9 cellular contexts compared by ENCODE assay signal in genomic region chr1:207811920-207812720, GRCh38.
DNase-seq lines count a peak whose midpoint lies in the region; ATAC-seq, FAIRE-seq and TF ChIP-seq lines count a peak whose summit lies in the region.
"Had no signal": no experiment of that assay in that cellular context is flagged by ENCODE, and none has a peak within 500 bp of the region (broad histone marks: within the 10 kb centered on the region; RNA-seq: fewer than 3 reads in every experiment).

No MANE protein-coding gene starts in this region.

- H3K23me2 ChIP-seq in H1 (ENCODE audit: low read depth, low read length): no peaks in the 10 kb centered on the region

- no peaks in the 10 kb centered on the region for H3K27me3 ChIP-seq in H1 (replicated peaks in 1 of 4; ENCODE audit: control insufficient read depth in 3 of 4, extremely low read depth in 1 of 4, insufficient read depth in 3 of 4, low read length in 3 of 4)

- TF ChIP-seq RAD21 in H1 (IDR thresholded peaks at IDR 0.05 in 1 of 2, conservative IDR thresholded peaks at IDR 0.05 in 1 of 2; ENCODE audit: low read depth in 2 of 2, low read length in 2 of 2): peak; percentile 43 to 57

- no peak overlapping the region for H3K18ac ChIP-seq in H1 (ENCODE audit: extremely low read depth, low read length)

- H2BK120ac ChIP-seq in H1 (replicated peaks; ENCODE audit: low read depth, low read length): no peak overlapping the region

- ATAC-seq in GM18520 (IDR thresholded peaks at IDR 0.05; ENCODE audit: unreplicated experiment): no peak
- ATAC-seq in HG03342 (IDR thresholded peaks at IDR 0.05; ENCODE audit: unreplicated experiment): no peak

- peak overlapping the region; percentile 1; the same call in 1 of the 2 replicates for H2BK12ac ChIP-seq in H1 (ENCODE audit: low read depth, low read length)

- H2BK20ac ChIP-seq in H1 (ENCODE audit: low read length): no peak overlapping the region

- H3K4ac ChIP-seq in H1 (replicated peaks; ENCODE audit: insufficient read length, low read depth, low read length): peak overlapping the region; percentile 63

- FAIRE-seq in H1 (lab: Jason Lieb, UNC): no peak

- H3K4me2 ChIP-seq in OCI-LY7 (ENCODE audit: low read length) (no peak overlapping the region), H1 (ENCODE audit: insufficient read depth in 1 of 2, low read depth in 2 of 2, low read length in 2 of 2) (no peak overlapping the region)

- no peak overlapping the region for H3K56ac ChIP-seq in H1 (replicated peaks; ENCODE audit: insufficient read length, low read depth, low read length)

- TF ChIP-seq POLR2A in H1 (IDR thresholded peaks at IDR 0.05; ENCODE audit: control extremely low read depth in 1 of 2, low read depth in 2 of 2, low read length in 2 of 2): no peak

- DNase-seq in OCI-LY7 (ENCODE audit: low spot score) (no peak), H1 (ENCODE audit: low read depth in 1 of 2, low spot score in 2 of 2) (peak in 1 of 2 experiments; percentile 57), myocyte (ENCODE audit: low read depth) (peak; percentile 44), NOMO-1 treated with dmso at 0.1 percent for 144 hours (lab: John Stamatoyannopoulos, UW; ENCODE audit: unreplicated experiment) (no peak), NCI-H1092 treated with DMSO at 0.1 percent for 48 hours (lab: John Stamatoyannopoulos, UW) (no peak)
- DNase-seq: activated B cell treated with CpG ODN at 0.5 μM for 24 hours had no signal

- no peak overlapping the region for H4K5ac ChIP-seq in H1 (ENCODE audit: insufficient read length, low read depth, low read length)

- H3K79me2 ChIP-seq in OCI-LY7 (ENCODE audit: insufficient read depth, low read depth, low read length) (no peaks in the 10 kb centered on the region), H1 (ENCODE audit: control insufficient read depth in 1 of 2, insufficient read depth in 2 of 2, low read length in 2 of 2) (no peaks in the 10 kb centered on the region)

- no peaks in the 10 kb centered on the region for H3K79me1 ChIP-seq in H1 (ENCODE audit: low read depth, low read length)

- POLR2A ChIA-PET in OCI-LY7 (lab: Charles Lee) (interaction anchor here (0.7 to 1.4 kb wide), 4 partner anchors 11 to 60 kb away, joined by 3 to 8 read pairs (median 3); no protein-coding TSS in a partner anchor), H1 (lab: Charles Lee; ENCODE audit: partially characterized antibody) (interaction anchor here (0.7 kb wide), 1 partner anchor 12 kb away, joined by 3 read pairs; no protein-coding TSS in a partner anchor)

- no TSS peak for BruUV-seq in OCI-LY7 (replicated peaks; lab: Mats Ljungman, UMichigan)

- H4K8ac ChIP-seq in H1 (ENCODE audit: extremely low read depth, insufficient read depth, low read length): peak overlapping the region; percentile 88; the same call in 1 of the 2 replicates

- H3K27ac ChIP-seq in OCI-LY7 (ENCODE audit: low read depth, low read length, poor library complexity, severe bottlenecking) (no peak overlapping the region), H1 (ENCODE audit: low read depth, low read length) (no peak overlapping the region)

- H3K14ac ChIP-seq in H1 (ENCODE audit: insufficient read length): no peak overlapping the region

- H2BK15ac ChIP-seq in H1 (ENCODE audit: low read length): no peak overlapping the region; the same call in 1 of the 2 replicates

- no peak for TF ChIP-seq EP300 in H1 (IDR thresholded peaks at IDR 0.05; ENCODE audit: borderline replicate concordance in 1 of 2, low read depth in 2 of 2, low read length in 2 of 2)

- CTCF ChIA-PET in OCI-LY7 (lab: Charles Lee; ENCODE audit: unreplicated experiment) (interaction anchor here (0.7 to 1.4 kb wide), 6 partner anchors 10 to 64 kb away, joined by 3 to 5 read pairs (median 4); no protein-coding TSS in a partner anchor), H1 (lab: Charles Lee; ENCODE audit: partially characterized antibody) (interaction anchor here (0.6 to 4.1 kb wide), 31 partner anchors 8 to 328 kb away, joined by 3 to 54 read pairs (median 4); no protein-coding TSS in a partner anchor)

- H3K4me1 ChIP-seq in OCI-LY7 (ENCODE audit: insufficient read depth, low read length, poor library complexity, severe bottlenecking): peaks cover 13% of the 10 kb centered on the region
- no peaks in the 10 kb centered on the region; a peak in 1 of 7 replicates for H3K4me1 ChIP-seq in H1 (replicated peaks in 1 of 4; ENCODE audit: control insufficient read depth in 3 of 4, insufficient read depth in 4 of 4, low read length in 3 of 4)

- no peaks in the 10 kb centered on the region for H3K9me2 ChIP-seq in OCI-LY7 (ENCODE audit: insufficient read depth, low read length)

- H3K9me3 ChIP-seq in OCI-LY7 (ENCODE audit: low read length): no peaks in the 10 kb centered on the region
- H3K9me3 ChIP-seq in H1 (ENCODE audit: insufficient read depth in 2 of 2, low read depth in 1 of 2, low read length in 1 of 2): no peaks in the 10 kb centered on the region

- H3K9ac ChIP-seq in H1 (replicated peaks in 1 of 4; ENCODE audit: extremely low read depth in 1 of 4, low read depth in 3 of 4, low read length in 3 of 4): no peak overlapping the region

- H3K4me3 ChIP-seq in OCI-LY7 (ENCODE audit: low read depth, low read length, poor library complexity, severe bottlenecking) (no peak overlapping the region), H1 (ENCODE audit: extremely low read depth in 1 of 4, insufficient read depth in 2 of 4, low read depth in 3 of 4, low read length in 4 of 4) (no peak overlapping the region)

- no peak overlapping the region for H2AFZ ChIP-seq in OCI-LY7 (ENCODE audit: low read length)
- H2AFZ ChIP-seq in H1 (ENCODE audit: low read length): peak overlapping the region; percentile 41; the same call in 1 of the 2 replicates

- H4K91ac ChIP-seq in H1 (replicated peaks; ENCODE audit: insufficient read length, low read length): no peak overlapping the region

- H4K20me1 ChIP-seq in OCI-LY7 (ENCODE audit: insufficient read depth, low read length): no peaks in the 10 kb centered on the region
- H4K20me1 ChIP-seq in H1 (replicated peaks in 1 of 2; ENCODE audit: control insufficient read depth in 1 of 2, insufficient read depth in 2 of 2, low read length in 2 of 2): no peaks in the 10 kb centered on the region

- no peak overlapping the region for H2AK5ac ChIP-seq in H1 (ENCODE audit: low read depth, low read length)

- H2BK5ac ChIP-seq in H1 (ENCODE audit: low read depth, low read length): no peak overlapping the region

- 91% methylated on average over 16 of the region's 16 CpGs; no CpG with 5 or more reads in 1 of the 2 experiments for WGBS in H1 (ENCODE audit: extremely low coverage in 1 of 2, insufficient coverage in 1 of 2, insufficient read length in 1 of 2, insufficient replicate concordance in 2 of 2, low coverage in 1 of 2, low lambda C conversion rate in 2 of 2, missing lambda C conversion rate in 1 of 2), 2 experiments

- intact Hi-C loops in OCI-LY7 (cut with micrococcal nuclease; ENCODE audit: unreplicated experiment): loop anchor here (1.0 to 5.0 kb wide), 2 partner anchors 57 to 150 kb away; no protein-coding TSS in a partner anchor

- peak; percentile 60 for TF ChIP-seq CTCF in GM12874 (IDR thresholded peaks at IDR 0.05; ENCODE audit: insufficient read depth, low read depth, low read length)
- TF ChIP-seq CTCF in OCI-LY7 (conservative IDR thresholded peaks at IDR 0.05; ENCODE audit: low read length): peak; percentile 69
- peak; percentile 55 to 83 (median 78) for TF ChIP-seq CTCF in H1 (IDR thresholded peaks at IDR 0.05; ENCODE audit: control extremely low read depth in 1 of 3, insufficient read depth in 1 of 3, low read depth in 1 of 3, low read length in 3 of 3)

- no peak overlapping the region for H3K23ac ChIP-seq in H1 (ENCODE audit: insufficient read length)

- peaks cover 35% of the 10 kb centered on the region for H3K36me3 ChIP-seq in OCI-LY7 (ENCODE audit: insufficient read depth, low read length)
- H3K36me3 ChIP-seq in H1 (ENCODE audit: control insufficient read depth in 2 of 4, insufficient read depth in 4 of 4, low read length in 3 of 4): no peaks in the 10 kb centered on the region

TF ChIP-seq in H1, 55 proteins besides CTCF, POLR2A, EP300 and RAD21:
- TF ChIP-seq USF2 (IDR thresholded peaks at IDR 0.05; ENCODE audit: low read length) (peak; percentile 60; the same call in 1 of the 2 replicates), TEAD4 (IDR thresholded peaks at IDR 0.05; ENCODE audit: low read depth, low read length) (no peak), MAX (IDR thresholded peaks at IDR 0.05) (peak; percentile 61)
